32 cellular contexts compared by ENCODE assay signal in genomic region chr2:233042549-233042948, GRCh38. TPM values are rescaled to one million over a fixed set of nuclear protein-coding genes. Genes with fewer than 3 reads are reported as not detected.
"Had no signal": no experiment of that assay in that cellular context is flagged by ENCODE, and none has a peak within 500 bp of the region (broad histone marks: within the 10 kb centered on the region; RNA-seq: fewer than 3 reads in every experiment).

No MANE protein-coding gene starts in this region.

- DNase-seq: activated B cell treated with CpG ODN at 0.5 μM for 24 hours; activated CD4-positive, alpha-beta memory T cell treated with anti-CD3 and anti-CD28 coated beads for 36 hours; activated CD4-positive, alpha-beta T cell treated with anti-CD3 and anti-CD28 coated beads for 4 hours; activated CD4-positive, alpha-beta T cell treated with anti-CD3 and anti-CD28 coated beads, Interleukin-2, amount 10 ng/mL, durations not matched to agents 24 days and 14 days; activated CD4-positive, alpha-beta T cell treated with anti-CD3 and anti-CD28 coated beads, Interleukin-2, amount 50 U/mL, for 1 hour; activated CD4-positive, alpha-beta T cell treated with anti-CD3 and anti-CD28 coated beads, Interleukin-2, amount 50 U/mL, for 4 hours; activated CD4-positive, CD25-positive, alpha-beta regulatory T cell treated with anti-CD3 and anti-CD28 coated beads, Interleukin-2, amount 50 U/mL, for 72 hours; activated CD8-positive, alpha-beta memory T cell treated with anti-CD3 and anti-CD28 coated beads, Interleukin-2, amount 50 U/mL, for 4 hours; activated CD8-positive, alpha-beta T cell treated with anti-CD3 and anti-CD28 coated beads for 36 hours; activated gamma-delta T cell treated with Interleukin-2 at 50 U/mL for 16 hours; activated naive CD4-positive, alpha-beta T cell; activated naive CD4-positive, alpha-beta T cell treated with anti-CD3 and anti-CD28 coated beads for 36 hours; activated naive CD4-positive, alpha-beta T cell treated with anti-CD3 and anti-CD28 coated beads, Interleukin-2, amount 50 U/mL, for 16 hours; activated naive CD8-positive, alpha-beta T cell treated with anti-CD3 and anti-CD28 coated beads for 36 hours; activated T-cell treated with anti-CD3 and anti-CD28 coated beads for 4 hours; activated T-cell treated with anti-CD3 and anti-CD28 coated beads, Interleukin-2, amount 50 U/mL, for 1 hour; activated T-cell treated with anti-CD3 and anti-CD28 coated beads, Interleukin-2, amount 50 U/mL, for 4 hours; activated T-cell treated with anti-CD3 and anti-CD28 coated beads, Interleukin-2, amount 50 U/mL, for 72 hours; adrenal gland; amniotic stem cell; anterior cingulate cortex; central memory CD4-positive, alpha-beta T cell; T-helper 1 cell; T-helper 2 cell; T-helper 9 cell had no signal

- H3K27me3 ChIP-seq: adrenal gland, ascending aorta had no signal

- H3K4me1 ChIP-seq: adrenal gland, ascending aorta had no signal

- H3K27ac ChIP-seq: adrenal gland, ascending aorta, VCaP had no signal

- H3K9me3 ChIP-seq: adrenal gland, ascending aorta had no signal

- H3K4me3 ChIP-seq: adrenal gland, ascending aorta had no signal

- H3K36me3 ChIP-seq: adrenal gland, ascending aorta had no signal

RNA-seq across cellular contexts. Expression of gene NEU2, which starts 10.1 kb away (rescaled TPM):
- total RNA-seq: activated B cell treated with CpG ODN at 0.5 μM for 24 hours; activated CD4-positive, alpha-beta memory T cell treated with anti-CD3 and anti-CD28 coated beads for 36 hours; activated CD4-positive, alpha-beta T cell treated with anti-CD3 and anti-CD28 coated beads, Interleukin-2, amount 10 ng/mL, durations not matched to agents 24 days and 14 days; activated CD8-positive, alpha-beta memory T cell treated with anti-CD3 and anti-CD28 coated beads for 36 hours; activated CD8-positive, alpha-beta T cell treated with anti-CD3 and anti-CD28 coated beads for 36 hours; activated naive CD4-positive, alpha-beta T cell treated with anti-CD3 and anti-CD28 coated beads for 36 hours; activated naive CD4-positive, alpha-beta T cell treated with anti-CD3 and anti-CD28 coated beads, Interleukin-2, amount 50 U/mL, for 72 hours; activated naive CD8-positive, alpha-beta T cell treated with anti-CD3 and anti-CD28 coated beads for 36 hours; activated T-cell treated with anti-CD3 and anti-CD28 coated beads, Interleukin-2, amount 50 U/mL, for 4 hours; activated T-cell treated with anti-CD3 and anti-CD28 coated beads, Interleukin-2, amount 50 U/mL, for 72 hours; activated T-helper 1 cell treated with anti-CD3 and anti-CD28 coated beads, Interleukin-12 subunit alpha, Interleukin-12 subunit beta, Interleukin-2, Interleukin-4 antibody, amounts not matched to agents 30 ng/mL and 10 ng/mL and 1 ng/mL, durations not matched to agents 14 hours and 24 hours and 36 hours; activated T-helper 17 cell treated with anti-CD3 and anti-CD28 coated beads, Interleukin-2, amount 50 U/mL, for 72 hours; adrenal gland; ascending aorta; cardiac septum had no signal
- polyA plus RNA-seq: adrenal gland had no signal

RNA-seq across cellular contexts. Expression of gene NGEF, which starts 29.5 kb away (rescaled TPM):
- total RNA-seq: activated B cell treated with CpG ODN at 0.5 μM for 24 hours; activated naive CD8-positive, alpha-beta T cell treated with anti-CD3 and anti-CD28 coated beads for 36 hours had no signal
